ENCODE assay signal across 1 cellular context in the genomic region with DNA sequence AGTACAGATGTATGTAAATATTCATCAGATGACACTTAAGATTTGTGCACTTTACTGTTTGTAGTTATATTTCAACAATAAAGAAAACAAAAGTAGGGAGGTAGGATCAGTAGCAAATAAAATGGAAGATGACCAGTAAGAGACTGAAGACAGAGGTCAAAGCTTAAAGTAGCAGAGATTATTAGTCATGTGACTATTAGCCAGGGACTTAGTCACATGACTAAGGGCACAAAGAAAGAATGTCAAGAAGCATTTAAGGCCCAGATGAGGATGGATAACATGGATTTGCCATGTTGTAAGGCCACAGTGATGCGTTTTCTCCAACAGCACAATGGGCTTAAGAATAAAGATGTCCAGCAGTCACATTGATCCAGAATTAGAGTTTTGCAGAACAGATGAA.
TF ChIP-seq lines count a peak whose summit lies in the region.

No MANE protein-coding gene starts in this region.

TF ChIP-seq in HepG2, 621 proteins besides CTCF, POLR2A, EP300 and RAD21:
- 0 out of 2 replicates have a peak, but pooled peaks have one; percentile 13 for TF ChIP-seq USF2 (IDR thresholded peaks at IDR 0.05; ENCODE audit: low read depth, low read length)
- TF ChIP-seq USF2 (CRISPR knock-in tag; IDR thresholded peaks at IDR 0.05; ENCODE audit: borderline replicate concordance) = no peak
- TF ChIP-seq MEIS1 (CRISPR knock-in tag; IDR thresholded peaks at IDR 0.05; ENCODE audit: borderline replicate concordance) = no peak
